1 cellular context compared by ENCODE assay signal in the genomic region with DNA sequence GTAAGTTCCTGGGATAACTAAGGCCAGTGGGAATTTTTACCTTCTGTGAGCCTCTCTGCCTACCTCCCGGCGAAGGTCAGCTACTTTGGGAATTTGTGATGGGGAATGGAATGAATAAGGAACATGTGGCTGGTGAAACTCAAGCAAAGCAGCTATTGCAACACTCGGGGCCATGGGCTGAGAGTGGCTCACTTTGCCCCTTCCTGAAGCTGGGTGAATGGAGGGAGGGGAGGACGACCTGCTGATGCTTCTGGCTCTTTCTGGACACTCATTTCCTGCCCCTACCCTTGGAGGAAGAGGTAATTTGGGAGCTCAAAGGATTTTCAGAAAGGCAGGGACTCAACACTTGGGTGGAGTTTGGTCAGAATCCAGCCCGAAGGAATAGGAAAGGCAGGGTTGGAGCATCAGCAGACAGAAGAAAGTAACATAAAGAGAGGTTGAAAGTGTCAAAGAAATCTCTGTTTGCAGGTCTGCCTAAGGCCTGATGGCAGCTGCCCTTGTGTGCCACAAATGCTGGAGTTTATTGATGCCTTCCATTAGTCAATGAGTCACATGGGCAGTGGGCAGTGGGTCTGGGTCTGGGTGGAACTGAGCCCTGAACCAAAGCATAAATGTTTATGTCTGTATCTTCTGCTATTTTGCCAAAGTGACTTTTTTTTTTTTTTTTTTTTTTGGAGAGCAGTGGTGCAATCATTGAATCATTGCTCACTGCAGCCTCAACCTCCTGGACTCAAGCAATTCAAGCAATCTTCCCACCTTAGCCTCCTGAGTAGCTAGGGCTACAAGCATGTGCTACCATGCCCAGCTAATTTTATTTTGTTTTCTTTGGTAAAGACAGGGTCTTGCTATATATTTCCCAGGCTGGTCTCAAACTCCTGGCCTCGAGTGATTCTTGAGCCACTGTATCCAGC.
TF ChIP-seq lines count a peak whose summit lies in the region.

No MANE protein-coding gene starts in this region.

TF ChIP-seq in endothelial cell of umbilical vein, 7 proteins besides CTCF, POLR2A, EP300 and RAD21:
- TF ChIP-seq EZH2 (IDR thresholded peaks at IDR 0.05; ENCODE audit: borderline replicate concordance, low read depth, low read length, severe bottlenecking): no peak
- no peak for TF ChIP-seq GATA2 (IDR thresholded peaks at IDR 0.05; ENCODE audit: insufficient read depth, insufficient read length, low read depth, low read length)
- TF ChIP-seq FOS (IDR thresholded peaks at IDR 0.05; ENCODE audit: borderline replicate concordance, insufficient read depth, low read length): no peak
- no peak for TF ChIP-seq POLR2AphosphoS5 (IDR thresholded peaks at IDR 0.05; ENCODE audit: insufficient read depth, low read depth, low read length)
- TF ChIP-seq JUN (IDR thresholded peaks at IDR 0.05; ENCODE audit: borderline replicate concordance, insufficient read depth, insufficient read length, low read depth): no peak
- no peak for TF ChIP-seq MYC (IDR thresholded peaks at IDR 0.05; ENCODE audit: low read depth, low read length)
- TF ChIP-seq, protein P1, sequence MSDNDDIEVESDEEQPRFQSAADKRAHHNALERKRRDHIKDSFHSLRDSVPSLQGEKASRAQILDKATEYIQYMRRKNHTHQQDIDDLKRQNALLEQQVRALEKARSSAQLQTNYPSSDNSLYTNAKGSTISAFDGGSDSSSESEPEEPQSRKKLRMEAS (IDR thresholded peaks at IDR 0.05; ENCODE audit: insufficient read depth, insufficient read length): no peak
TF ChIP-seq in endothelial cell of umbilical vein: peak in this region for 0.
